In the genomic region with DNA sequence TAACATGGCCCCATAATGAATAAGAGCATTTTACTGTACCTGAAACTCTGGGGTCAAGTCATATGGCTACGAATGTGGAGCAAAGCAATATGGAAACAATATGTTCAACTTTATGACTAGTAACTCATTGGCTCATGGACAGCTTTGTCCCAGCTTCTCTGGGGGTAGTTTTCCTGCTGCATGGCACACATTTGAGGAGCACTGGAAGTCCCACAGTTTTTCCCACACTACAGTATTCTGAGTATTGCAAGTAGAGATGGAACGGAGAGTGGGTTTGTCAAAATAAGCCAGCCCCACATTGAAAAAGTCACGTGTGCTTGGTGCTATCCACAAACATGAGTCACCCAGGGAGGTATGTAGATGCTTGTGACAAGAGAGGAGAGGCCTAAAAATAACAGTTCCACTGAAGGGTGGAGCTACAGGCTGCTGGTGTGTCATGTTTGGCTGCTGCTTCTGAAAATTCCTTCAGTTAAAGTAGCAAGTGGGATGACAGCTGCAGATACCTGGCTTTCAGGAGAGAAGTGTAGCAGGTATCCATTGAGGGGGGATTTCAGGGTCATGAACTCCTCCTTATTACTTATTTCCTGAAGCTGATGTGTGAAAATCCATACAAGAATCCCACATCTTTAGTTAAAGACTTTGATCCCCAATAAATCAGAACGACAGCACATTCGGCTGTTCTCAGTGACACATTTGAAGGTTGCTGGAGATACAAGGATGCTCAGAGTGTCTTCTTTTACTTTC, we compare ENCODE assay signal across 8 cellular contexts. TPM values are rescaled to one million over a fixed set of nuclear protein-coding genes. Genes with fewer than 3 reads are reported as not detected.
DNase-seq lines count a peak whose midpoint lies in the region; ATAC-seq and TF ChIP-seq lines count a peak whose summit lies in the region.

No MANE protein-coding gene starts in this region.

- H3K9me3 ChIP-seq in SJCRH30 (replicated peaks) (no peaks in the 10 kb centered on the region), gastrocnemius medialis (no peaks in the 10 kb centered on the region), colonic mucosa (no peaks in the 10 kb centered on the region)

- H3K27me3 Mint-ChIP-seq in nephron progenitor cell (ENCODE audit: low read depth, poor library complexity) = no peaks in the 10 kb centered on the region

- TF ChIP-seq CTCF in gastrocnemius medialis (IDR thresholded peaks at IDR 0.05 in 4 of 5, conservative IDR thresholded peaks at IDR 0.05 in 1 of 5) (no peak), nephron progenitor cell (IDR thresholded peaks at IDR 0.05) (no peak), colonic mucosa (IDR thresholded peaks at IDR 0.05) (no peak)

- H3K27me3 ChIP-seq in SJCRH30 = no peaks in the 10 kb centered on the region
- no peaks in the 10 kb centered on the region for H3K27me3 ChIP-seq in gastrocnemius medialis
- no peaks in the 10 kb centered on the region for H3K27me3 ChIP-seq in colonic mucosa

- DNase-seq in GM04503 (ENCODE audit: low read depth) (peak; percentile 90), SJCRH30 (peak; percentile 1 to 6), foreskin melanocyte (peak; percentile 19), gastrocnemius medialis (peak in 1 of 2 donors; percentile 54), nephron progenitor cell (no peak), colonic mucosa (no peak)
- DNase-seq in activated naive CD4-positive, alpha-beta T cell treated with Interleukin-2 at 50 U/mL for 16 hours = no peak

- H3K4me1 ChIP-seq in SJCRH30 (no peaks in the 10 kb centered on the region), gastrocnemius medialis (no peaks in the 10 kb centered on the region), colonic mucosa (peaks cover 5% of the 10 kb centered on the region)

- H3K36me3 ChIP-seq in SJCRH30 (no peaks in the 10 kb centered on the region), gastrocnemius medialis (no peaks in the 10 kb centered on the region), colonic mucosa (no peaks in the 10 kb centered on the region)

- peaks cover 4% of the 10 kb centered on the region for H3K36me3 Mint-ChIP-seq in nephron progenitor cell (ENCODE audit: low read depth)

- no peak overlapping the region for H3K27ac Mint-ChIP-seq in nephron progenitor cell

- TF ChIP-seq POLR2A in gastrocnemius medialis (IDR thresholded peaks at IDR 0.05) = no peak

- peaks cover 4% of the 10 kb centered on the region for H3K9me3 Mint-ChIP-seq in nephron progenitor cell

- H3K27ac ChIP-seq in SJCRH30 = no peak overlapping the region
- H3K27ac ChIP-seq in gastrocnemius medialis = no peak overlapping the region
- no peak overlapping the region for H3K27ac ChIP-seq in colonic mucosa

- intact Hi-C loops in gastrocnemius medialis (cut with DNase I; ENCODE audit: low total_unique reads) (loop anchor here (10.0 kb wide), 1 partner anchor 89 kb away; no protein-coding TSS in a partner anchor), colonic mucosa (cut with DNase I) (no loop called here)

- in situ Hi-C loops in gastrocnemius medialis (cut with MboI; ENCODE audit: low sequenced_read_pairs in 4 of 4) = no loop called here

- H3K4me3 Mint-ChIP-seq in nephron progenitor cell = no peak overlapping the region

- peak; percentile 88 to 99 for ATAC-seq in gastrocnemius medialis
- ATAC-seq in GM19395 (IDR thresholded peaks at IDR 0.05; ENCODE audit: unreplicated experiment) = no peak

- H3K4me3 ChIP-seq in SJCRH30 = no peak overlapping the region
- H3K4me3 ChIP-seq in gastrocnemius medialis = no peak overlapping the region
- no peak overlapping the region for H3K4me3 ChIP-seq in colonic mucosa

- no peak overlapping the region for H3K9ac ChIP-seq in colonic mucosa (ENCODE audit: low read depth in 2 of 2, low read length in 2 of 2)

- peaks cover 65% of the 10 kb centered on the region for H3K4me1 Mint-ChIP-seq in nephron progenitor cell

RNA-seq across cellular contexts. Expression of a gene that starts 48.3 kb away (rescaled TPM):
- total RNA-seq in SJCRH30 (2014; rRNA removed; shearing (Covaris generic)) = not detected in 2 replicates
- total RNA-seq in gastrocnemius medialis (not detected), colonic mucosa (not detected)

Comparison
In these comparisons a context has a peak if more than half of its experiments do, and no peak if none do; other contexts are left out.
1. DNase-seq: peak in GM04503 (single experiment), SJCRH30 (2 of 2) and foreskin melanocyte (single experiment); none in nephron progenitor cell (single experiment), colonic mucosa (single experiment) and activated naive CD4-positive, alpha-beta T cell treated with Interleukin-2 at 50 U/mL for 16 hours (single experiment).